ENCODE assay signal across 13 cellular contexts in the genomic region with DNA sequence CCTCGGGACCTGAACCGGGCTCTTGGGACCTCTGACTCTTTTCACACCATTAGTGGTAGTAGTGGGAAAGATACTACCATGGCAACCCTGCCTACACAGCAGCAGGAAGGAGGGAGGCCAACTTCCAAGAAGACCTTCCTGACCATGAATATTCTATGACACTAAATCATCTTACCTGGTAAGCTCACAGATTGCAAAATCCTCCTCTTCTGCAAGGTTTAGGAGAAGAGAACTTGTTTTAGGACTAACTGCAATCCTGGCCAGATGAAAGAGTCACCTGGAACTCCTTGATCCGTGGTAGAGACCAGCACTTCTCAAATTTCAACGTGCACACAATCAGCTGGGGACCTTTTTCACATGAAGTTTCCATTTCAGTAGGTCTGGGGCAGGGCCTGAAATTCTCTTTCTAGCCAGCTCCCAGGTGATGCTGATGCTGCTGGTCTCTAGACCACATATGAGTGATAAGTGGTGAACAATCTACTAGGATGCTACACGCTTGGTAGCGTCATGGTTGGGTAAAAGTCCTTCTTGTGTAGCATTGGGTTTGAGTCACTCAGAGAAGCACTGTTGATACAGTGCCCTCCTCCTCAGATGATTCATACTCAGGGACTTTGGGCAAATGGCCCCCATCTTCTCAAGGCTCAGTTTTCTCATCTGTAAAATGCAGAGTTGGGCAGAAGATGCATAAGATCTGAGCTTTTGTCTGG.
"Had no signal": no experiment of that assay in that cellular context is flagged by ENCODE, and none has a peak within 500 bp of the region (broad histone marks: within the 10 kb centered on the region; RNA-seq: fewer than 3 reads in every experiment).

No MANE protein-coding gene starts in this region.

- H3K27ac Mint-ChIP-seq: activated CD8-positive, alpha-beta T cell treated with anti-CD3 and anti-CD28 coated beads, Interleukin-2, amount 10 ng/mL, durations not matched to agents 7 days and 5 days; brain; dendritic cell treated with granulocyte-macrophage colony-stimulating factor and Interleukin-4, amounts not matched to agents 40 ng/mL and 50 ng/mL, for 4 days; effector memory CD8-positive, alpha-beta T cell; naive B cell had no signal

- H3K9me3 Mint-ChIP-seq: dendritic cell treated with granulocyte-macrophage colony-stimulating factor and Interleukin-4, amounts not matched to agents 40 ng/mL and 50 ng/mL, for 4 days; effector memory CD8-positive, alpha-beta T cell had no signal

- H3K4me3 Mint-ChIP-seq: activated CD8-positive, alpha-beta T cell treated with anti-CD3 and anti-CD28 coated beads, Interleukin-2, amount 10 ng/mL, durations not matched to agents 7 days and 5 days; brain; dendritic cell treated with granulocyte-macrophage colony-stimulating factor and Interleukin-4, amounts not matched to agents 40 ng/mL and 50 ng/mL, for 4 days; effector memory CD8-positive, alpha-beta T cell; naive B cell had no signal

- ATAC-seq: activated CD8-positive, alpha-beta T cell treated with anti-CD3 and anti-CD28 coated beads, Interleukin-2, amount 10 ng/mL, durations not matched to agents 7 days and 5 days; effector memory CD8-positive, alpha-beta T cell had no signal

- H3K36me3 Mint-ChIP-seq: brain, naive B cell had no signal

- DNase-seq: activated CD8-positive, alpha-beta memory T cell treated with anti-CD3 and anti-CD28 coated beads, Interleukin-2, amount 50 U/mL, for 48 hours; activated CD8-positive, alpha-beta T cell treated with anti-CD3 and anti-CD28 coated beads, Interleukin-2, amount 10 ng/mL, durations not matched to agents 7 days and 5 days; activated naive CD4-positive, alpha-beta T cell treated with anti-CD3 and anti-CD28 coated beads, Interleukin-2, amount 50 U/mL, for 16 hours; amygdala; cerebellar nuclear complex; effector memory CD8-positive, alpha-beta T cell; naive B cell; retina; stimulated activated CD4-positive, alpha-beta T cell treated with anti-CD3 and anti-CD28 coated beads, Interleukin-15, amount 100 ng/mL, for 24 hours; stimulated activated CD4-positive, alpha-beta T cell treated with anti-CD3 and anti-CD28 coated beads, Interleukin-4, amount 100 ng/mL, for 24 hours; tibial artery had no signal

- H3K4me1 Mint-ChIP-seq: naive B cell had no signal
